13 cellular contexts compared by ENCODE assay signal in the genomic region with DNA sequence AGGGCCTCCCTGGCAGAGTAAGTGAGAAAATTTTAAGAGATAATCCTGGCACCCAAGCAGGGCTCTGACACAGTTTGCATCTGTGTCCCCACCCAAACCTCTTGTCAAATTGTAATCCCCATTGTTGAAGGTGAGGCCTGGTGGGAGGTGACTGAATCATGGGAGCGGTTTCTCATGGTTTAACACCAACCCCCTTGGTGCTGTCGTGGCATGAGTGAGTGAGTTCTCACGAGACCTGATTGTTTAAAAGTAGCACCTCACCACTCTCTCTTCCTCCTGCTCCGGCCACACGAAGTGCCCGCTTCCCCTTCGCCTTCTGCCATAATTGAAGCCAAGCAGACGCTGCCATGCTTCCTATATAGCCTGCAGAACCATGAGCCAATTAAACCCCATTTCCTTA.
DNase-seq lines count a peak whose midpoint lies in the region; ATAC-seq and TF ChIP-seq lines count a peak whose summit lies in the region.
"Had no signal": no experiment of that assay in that cellular context is flagged by ENCODE, and none has a peak within 500 bp of the region (broad histone marks: within the 10 kb centered on the region; RNA-seq: fewer than 3 reads in every experiment).

No MANE protein-coding gene starts in this region.

- H3K4me3 Mint-ChIP-seq in T-helper 17 cell = no peak overlapping the region
- H3K4me3 Mint-ChIP-seq in glutamatergic neuron (ENCODE audit: unreplicated experiment) = no peak overlapping the region
- H3K4me3 Mint-ChIP-seq: T-cell had no signal

- peak overlapping the region; percentile 72 for H3K27ac Mint-ChIP-seq in T-helper 17 cell
- no peak overlapping the region for H3K27ac Mint-ChIP-seq in glutamatergic neuron (ENCODE audit: unreplicated experiment)
- H3K27ac Mint-ChIP-seq: T-cell had no signal

- TF ChIP-seq EP300 in stomach (IDR thresholded peaks at IDR 0.05) = no peak

- ATAC-seq in GM19467 (IDR thresholded peaks at IDR 0.05; ENCODE audit: unreplicated experiment) (peak; percentile 68), HG02973 (IDR thresholded peaks at IDR 0.05; ENCODE audit: unreplicated experiment) (peak; percentile 82), T-helper 17 cell (no peak)
- ATAC-seq: T-cell had no signal

- DNase-seq in CD1c-positive myeloid dendritic cell (ENCODE audit: extremely low spot score) (peak; percentile 46), T-helper 17 cell (no peak), stomach (no peak), glutamatergic neuron (no peak), iPS-NIHi11 (ENCODE audit: low spot score) (no peak), COLO829 (ENCODE audit: low spot score) (no peak)
- DNase-seq: NCI-H748 treated with DMSO at 0.1 percent for 48 hours; stimulated activated CD4-positive, alpha-beta T cell treated with anti-CD3 and anti-CD28 coated beads, Interleukin-4, amount 100 ng/mL, for 4 hours; thyroid gland had no signal

- peaks cover 0 to 32% (median 17%) of the 10 kb centered on the region in 4 donors for H3K4me1 ChIP-seq in stomach
- H3K4me1 ChIP-seq: parathyroid adenoma, thyroid gland had no signal

- no peaks in the 10 kb centered on the region for H3K9me3 ChIP-seq in T-helper 17 cell (ENCODE audit: control insufficient read depth, low read length, poor library complexity, severe bottlenecking)
- H3K9me3 ChIP-seq in stomach = peaks cover 0 to 5% (median 0%) of the 10 kb centered on the region in 4 donors
- H3K9me3 ChIP-seq: thyroid gland had no signal

- H3K27me3 ChIP-seq in stomach = no peaks in the 10 kb centered on the region
- H3K27me3 ChIP-seq: thyroid gland had no signal

- H3K27ac ChIP-seq in stomach = no peak overlapping the region
- H3K27ac ChIP-seq: parathyroid adenoma, thyroid gland had no signal

- no peaks in the 10 kb centered on the region for H3K36me3 ChIP-seq in stomach
- H3K36me3 ChIP-seq: thyroid gland had no signal

- WGBS in stomach, 5 donors = 83 to 89% (median 85%) methylated on average over 8 of the region's 8 CpGs

- H3K4me3 ChIP-seq in stomach = no peak overlapping the region
- H3K4me3 ChIP-seq: thyroid gland had no signal

- no peak for TF ChIP-seq CTCF in stomach (IDR thresholded peaks at IDR 0.05)
- TF ChIP-seq CTCF in glutamatergic neuron (IDR thresholded peaks at IDR 0.05; ENCODE audit: partially characterized antibody, unreplicated experiment) = no peak

- no peaks in the 10 kb centered on the region for H3K27me3 Mint-ChIP-seq in T-helper 17 cell
- H3K27me3 Mint-ChIP-seq in glutamatergic neuron (ENCODE audit: unreplicated experiment) = peaks cover 5% of the 10 kb centered on the region
- H3K27me3 Mint-ChIP-seq: T-cell had no signal

- H3K4me1 Mint-ChIP-seq in T-helper 17 cell = peaks cover 30% of the 10 kb centered on the region
- H3K4me1 Mint-ChIP-seq in glutamatergic neuron (ENCODE audit: low read depth, unreplicated experiment) = peaks cover 23% of the 10 kb centered on the region

- H3K9me3 Mint-ChIP-seq in glutamatergic neuron (ENCODE audit: unreplicated experiment) = peaks cover 9% of the 10 kb centered on the region
- H3K9me3 Mint-ChIP-seq: T-cell had no signal

- H3K36me3 Mint-ChIP-seq in T-helper 17 cell (ENCODE audit: low read depth) (no peaks in the 10 kb centered on the region), glutamatergic neuron (ENCODE audit: unreplicated experiment) (peaks cover 8% of the 10 kb centered on the region)

- TF ChIP-seq POLR2A in stomach (IDR thresholded peaks at IDR 0.05) = no peak

- intact Hi-C loops in stomach (cut with DNase I; ENCODE audit: low total_unique reads) = no loop called here
